ENCODE assay signal across 1 cellular context in the genomic region with DNA sequence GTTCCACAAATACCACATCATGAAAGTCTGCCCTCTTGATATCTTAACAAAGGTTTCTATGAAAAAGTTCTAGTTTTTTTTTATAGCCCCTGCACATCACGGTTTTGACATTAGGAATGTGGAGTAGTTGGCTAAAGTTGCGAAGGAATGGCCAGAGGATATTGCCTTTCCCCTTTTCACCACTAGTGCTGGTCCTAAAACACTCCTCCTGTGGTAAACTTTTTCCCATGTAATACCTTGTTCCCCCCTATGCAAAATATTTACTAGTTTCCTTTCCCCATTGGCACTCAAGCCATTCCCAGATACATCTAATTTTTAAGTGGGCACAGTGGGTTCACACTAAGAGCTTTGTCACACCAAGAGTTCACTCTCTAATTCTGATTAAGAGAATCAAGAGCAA.
TF ChIP-seq lines count a peak whose summit lies in the region.

No MANE protein-coding gene starts in this region.

TF ChIP-seq in K562, 482 proteins besides CTCF, POLR2A, EP300 and RAD21:
- TF ChIP-seq ZKSCAN3 (CRISPR knock-in tag; IDR thresholded peaks at IDR 0.05), result no peak
- TF ChIP-seq NFIX (CRISPR knock-in tag; IDR thresholded peaks at IDR 0.05; ENCODE audit: low read depth), result no peak
- no peak for TF ChIP-seq HLTF (IDR thresholded peaks at IDR 0.05)
- TF ChIP-seq, protein P1, sequence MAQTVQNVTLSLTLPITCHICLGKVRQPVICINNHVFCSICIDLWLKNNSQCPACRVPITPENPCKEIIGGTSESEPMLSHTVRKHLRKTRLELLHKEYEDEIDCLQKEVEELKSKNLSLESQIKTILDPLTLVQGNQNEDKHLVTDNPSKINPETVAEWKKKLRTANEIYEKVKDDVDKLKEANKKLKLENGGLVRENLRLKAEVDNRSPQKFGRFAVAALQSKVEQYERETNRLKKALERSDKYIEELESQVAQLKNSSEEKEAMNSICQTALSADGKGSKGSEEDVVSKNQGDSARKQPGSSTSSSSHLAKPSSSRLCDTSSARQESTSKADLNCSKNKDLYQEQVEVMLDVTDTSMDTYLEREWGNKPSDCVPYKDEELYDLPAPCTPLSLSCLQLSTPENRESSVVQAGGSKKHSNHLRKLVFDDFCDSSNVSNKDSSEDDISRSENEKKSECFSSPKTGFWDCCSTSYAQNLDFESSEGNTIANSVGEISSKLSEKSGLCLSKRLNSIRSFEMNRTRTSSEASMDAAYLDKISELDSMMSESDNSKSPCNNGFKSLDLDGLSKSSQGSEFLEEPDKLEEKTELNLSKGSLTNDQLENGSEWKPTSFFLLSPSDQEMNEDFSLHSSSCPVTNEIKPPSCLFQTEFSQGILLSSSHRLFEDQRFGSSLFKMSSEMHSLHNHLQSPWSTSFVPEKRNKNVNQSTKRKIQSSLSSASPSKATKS (CRISPR knock-in tag; IDR thresholded peaks at IDR 0.05), result no peak
- no peak for TF ChIP-seq KLF16 (IDR thresholded peaks at IDR 0.05)
- no peak for TF ChIP-seq FOXK1 (CRISPR knock-in tag; IDR thresholded peaks at IDR 0.05; ENCODE audit: borderline replicate concordance)
- TF ChIP-seq KAT7 (CRISPR knock-in tag; IDR thresholded peaks at IDR 0.05; ENCODE audit: borderline replicate concordance), result no peak
- no peak for TF ChIP-seq ZNF174 (CRISPR knock-in tag; IDR thresholded peaks at IDR 0.05)
- TF ChIP-seq GTF2F1 (IDR thresholded peaks at IDR 0.05; ENCODE audit: low read depth, low read length), result no peak
